ENCODE assay signal across 1 cellular context in genomic region chr14:69878251-69878650, GRCh38.
TF ChIP-seq lines count a peak whose summit lies in the region.

No MANE protein-coding gene starts in this region.

TF ChIP-seq in GM23338, 12 proteins besides CTCF, POLR2A, EP300 and RAD21 (continued from another document):
- TF ChIP-seq ZNF462 (CRISPR knock-in tag; IDR thresholded peaks at IDR 0.05) (no peak), JUNB (IDR thresholded peaks at IDR 0.05; ENCODE audit: unreplicated experiment) (no peak), CREB1 (CRISPR knock-in tag; IDR thresholded peaks at IDR 0.05; ENCODE audit: low read depth) (no peak), ZNF114 (CRISPR knock-in tag; IDR thresholded peaks at IDR 0.05) (no peak), STAT1 (IDR thresholded peaks at IDR 0.05; ENCODE audit: unreplicated experiment) (no peak), EZH2phosphoT487 (IDR thresholded peaks at IDR 0.05; ENCODE audit: unreplicated experiment) (no peak)
